27 cellular contexts compared by ENCODE assay signal in genomic region chr13:41276824-41277223, GRCh38.
"Had no signal": no experiment of that assay in that cellular context is flagged by ENCODE, and none has a peak within 500 bp of the region (broad histone marks: within the 10 kb centered on the region; RNA-seq: fewer than 3 reads in every experiment).

No MANE protein-coding gene starts in this region.

- DNase-seq: activated CD4-positive, alpha-beta T cell treated with anti-CD3 and anti-CD28 coated beads, Interleukin-2, amount 50 U/mL, for 1 hour; activated CD4-positive, CD25-positive, alpha-beta regulatory T cell; activated CD8-positive, alpha-beta memory T cell treated with anti-CD3 and anti-CD28 coated beads, Interleukin-2, amount 10 ng/mL, durations not matched to agents 7 days and 5 days; activated gamma-delta T cell; activated naive CD4-positive, alpha-beta T cell treated with anti-CD3 and anti-CD28 coated beads, Interleukin-2, amount 10 ng/mL, durations not matched to agents 7 days and 5 days; activated naive CD8-positive, alpha-beta T cell treated with anti-CD3 and anti-CD28 coated beads, Interleukin-2, amount 50 U/mL, for 24 hours; activated T-cell treated with anti-CD3 and anti-CD28 coated beads, Interleukin-2, amount 50 U/mL, for 4 hours; amniotic stem cell; cortex of kidney; NCI-H1105 treated with DMSO at 0.1 percent for 48 hours; NCI-H1436 treated with DMSO at 0.1 percent for 48 hours; NCI-H187 treated with DMSO at 0.1 percent for 48 hours; NCI-H2081 treated with DMSO at 0.1 percent for 48 hours; NCI-H2171; NCI-H2227 treated with DMSO at 0.1 percent for 48 hours; NCI-H446 treated with DMSO at 0.1 percent for 48 hours; NCI-H526; NCI-H82; SIG-M5; T-helper 17 cell; T-helper 9 cell had no signal

- H3K9ac ChIP-seq: KMS-11 had no signal

- H3K36me3 Mint-ChIP-seq: brain had no signal

- H3K4me1 Mint-ChIP-seq: brain had no signal

- H3K27me3 Mint-ChIP-seq: activated CD8-positive, alpha-beta memory T cell treated with anti-CD3 and anti-CD28 coated beads, Interleukin-2, amount 10 ng/mL, durations not matched to agents 7 days and 5 days; activated naive CD4-positive, alpha-beta T cell treated with anti-CD3 and anti-CD28 coated beads, Interleukin-2, amount 10 ng/mL, durations not matched to agents 7 days and 5 days; activated naive CD8-positive, alpha-beta T cell treated with anti-CD3 and anti-CD28 coated beads, Interleukin-2, amount 50 U/mL, for 24 hours; activated T-helper 17 cell treated with anti-CD3 and anti-CD28 coated beads, Interleukin-2, amount 50 U/mL, for 72 hours had no signal

- ATAC-seq: activated CD8-positive, alpha-beta memory T cell treated with anti-CD3 and anti-CD28 coated beads, Interleukin-2, amount 10 ng/mL, durations not matched to agents 7 days and 5 days; activated naive CD8-positive, alpha-beta T cell treated with anti-CD3 and anti-CD28 coated beads, Interleukin-2, amount 50 U/mL, for 24 hours; activated T-cell treated with anti-CD3 and anti-CD28 coated beads, Interleukin-2, amount 50 U/mL, for 4 hours; activated T-helper 17 cell treated with anti-CD3 and anti-CD28 coated beads, Interleukin-2, amount 50 U/mL, for 72 hours; T-helper 17 cell had no signal

- H3K4me3 Mint-ChIP-seq: activated CD8-positive, alpha-beta memory T cell treated with anti-CD3 and anti-CD28 coated beads, Interleukin-2, amount 10 ng/mL, durations not matched to agents 7 days and 5 days; activated naive CD4-positive, alpha-beta T cell treated with anti-CD3 and anti-CD28 coated beads, Interleukin-2, amount 10 ng/mL, durations not matched to agents 7 days and 5 days; activated naive CD8-positive, alpha-beta T cell treated with anti-CD3 and anti-CD28 coated beads, Interleukin-2, amount 50 U/mL, for 24 hours; activated T-cell treated with anti-CD3 and anti-CD28 coated beads, Interleukin-2, amount 50 U/mL, for 4 hours; activated T-helper 17 cell treated with anti-CD3 and anti-CD28 coated beads, Interleukin-2, amount 50 U/mL, for 72 hours; brain; central memory CD8-positive, alpha-beta T cell; T-helper 17 cell had no signal

- H3K27ac ChIP-seq: KMS-11 had no signal

- H3K4me2 ChIP-seq: KMS-11 had no signal

- FAIRE-seq: astrocyte, TTC549 had no signal

- H3K9me3 Mint-ChIP-seq: activated naive CD8-positive, alpha-beta T cell treated with anti-CD3 and anti-CD28 coated beads, Interleukin-2, amount 50 U/mL, for 24 hours; activated T-cell treated with anti-CD3 and anti-CD28 coated beads, Interleukin-2, amount 50 U/mL, for 4 hours; activated T-helper 17 cell treated with anti-CD3 and anti-CD28 coated beads, Interleukin-2, amount 50 U/mL, for 72 hours; central memory CD8-positive, alpha-beta T cell had no signal

- H3K27ac Mint-ChIP-seq: activated CD8-positive, alpha-beta memory T cell treated with anti-CD3 and anti-CD28 coated beads, Interleukin-2, amount 10 ng/mL, durations not matched to agents 7 days and 5 days; activated naive CD4-positive, alpha-beta T cell treated with anti-CD3 and anti-CD28 coated beads, Interleukin-2, amount 10 ng/mL, durations not matched to agents 7 days and 5 days; activated naive CD8-positive, alpha-beta T cell treated with anti-CD3 and anti-CD28 coated beads, Interleukin-2, amount 50 U/mL, for 24 hours; activated T-helper 17 cell treated with anti-CD3 and anti-CD28 coated beads, Interleukin-2, amount 50 U/mL, for 72 hours; brain; T-helper 17 cell had no signal
